8 cellular contexts compared by ENCODE assay signal in genomic region chr7:20407585-20408466, GRCh38.
A peak's percentile ranks its signal among the peaks of the same experiment; 100 is the strongest.
DNase-seq lines count a peak whose midpoint lies in the region; ATAC-seq, FAIRE-seq and TF ChIP-seq lines count a peak whose summit lies in the region.

No MANE protein-coding gene starts in this region.

- TF ChIP-seq CTCF in fibroblast of pulmonary artery (IDR thresholded peaks at IDR 0.05; ENCODE audit: low read length, missing control alignments), result no peak
- no peak for TF ChIP-seq CTCF in sigmoid colon (IDR thresholded peaks at IDR 0.05)

- intact Hi-C loops in sigmoid colon (cut with DNase I), result loop anchor here (5.0 kb wide), 1 partner anchor 76 kb away; the partner anchor contains the start of gene ITGB8

- peaks cover 0 to 11% (median 0%) of the 10 kb centered on the region in 4 donors for H3K36me3 ChIP-seq in sigmoid colon

- peak overlapping the region in 2 of 4 donors; percentile 15 to 56 for H3K27ac ChIP-seq in sigmoid colon

- no peak overlapping the region for H3K4me3 ChIP-seq in fibroblast of pulmonary artery (replicated peaks; ENCODE audit: low read depth, low read length)
- H3K4me3 ChIP-seq in sigmoid colon, result no peak overlapping the region

- H3K4me1 ChIP-seq in sigmoid colon, result peaks cover 0 to 26% (median 12%) of the 10 kb centered on the region in 4 donors

- H3K9me3 ChIP-seq in sigmoid colon, result no peaks in the 10 kb centered on the region

- no peaks in the 10 kb centered on the region for H3K27me3 ChIP-seq in sigmoid colon

- TF ChIP-seq POLR2A in H54 (IDR thresholded peaks at IDR 0.05; ENCODE audit: low read depth, low read length) (no peak), sigmoid colon (IDR thresholded peaks at IDR 0.05) (no peak)

- DNase-seq in H54 (ENCODE audit: insufficient read length, low spot score) (peak; percentile 21), NCI-H748 (lab: John Stamatoyannopoulos, UW; ENCODE audit: unreplicated experiment) (peak; percentile 83), fibroblast of pulmonary artery (ENCODE audit: low read depth) (peak; percentile 78), sigmoid colon (peak; percentile 63), GF-D8 (lab: John Stamatoyannopoulos, UW) (no peak), SIG-M5 (lab: John Stamatoyannopoulos, UW) (no peak)

- TF ChIP-seq EP300 in sigmoid colon (IDR thresholded peaks at IDR 0.05), result no peak

- WGBS in sigmoid colon, 2 donors, result 70 to 81% methylated on average over 5 of the region's 5 CpGs

- peak; percentile 98 for FAIRE-seq in H54 (lab: Jason Lieb, UNC)

- ATAC-seq in HG03460 (IDR thresholded peaks at IDR 0.05; ENCODE audit: unreplicated experiment) (no peak), GM21528 (IDR thresholded peaks at IDR 0.05; ENCODE audit: low FRiP score, unreplicated experiment) (no peak)

Comparison
In these comparisons a context has a peak if more than half of its experiments do, and no peak if none do; other contexts are left out.
1. DNase-seq: peak in H54 (single experiment), NCI-H748 (single experiment), fibroblast of pulmonary artery (single experiment) and sigmoid colon (single experiment); none in GF-D8 (single experiment) and SIG-M5 (single experiment).